Comparison of ENCODE assay signal across 8 cellular contexts in the genomic region with DNA sequence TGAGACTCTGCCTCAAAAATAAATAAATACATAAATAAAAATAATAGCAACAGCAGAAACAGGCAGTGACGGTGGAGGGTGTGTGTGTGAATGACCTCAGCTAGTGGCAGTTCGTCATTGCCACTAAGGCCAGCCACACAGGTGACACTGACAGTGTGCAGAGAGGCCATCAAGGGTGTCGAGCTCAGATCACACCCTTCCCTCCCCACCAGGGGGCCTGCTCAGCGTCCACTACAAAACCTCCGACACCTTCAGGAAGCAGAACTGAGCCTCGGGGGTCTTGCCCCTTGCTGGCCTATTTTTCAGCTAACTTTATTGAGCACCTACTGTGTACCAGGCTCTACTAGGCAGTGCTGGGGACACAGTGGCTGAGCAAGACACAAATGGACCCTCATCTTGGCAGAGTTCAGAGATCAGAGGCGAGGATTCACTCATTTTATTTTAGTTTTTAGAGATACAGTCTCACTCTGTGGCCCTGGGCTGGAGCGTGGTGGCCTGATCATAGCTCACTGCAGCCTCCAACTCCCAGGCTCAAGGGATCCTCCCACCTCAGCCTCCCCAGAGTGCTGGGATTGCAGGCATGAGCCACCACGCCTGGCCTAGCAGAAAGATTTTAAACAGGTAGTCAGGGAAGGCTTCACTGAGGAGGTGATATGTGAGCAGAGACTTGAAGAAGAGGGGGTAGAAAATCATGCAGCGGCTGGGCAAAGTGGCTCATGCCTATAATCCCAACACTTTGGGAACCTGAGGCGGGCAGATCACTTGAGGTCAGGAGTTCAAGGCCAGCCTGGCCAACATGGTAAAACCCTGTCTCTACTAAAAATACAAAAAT. TPM values are rescaled to one million over a fixed set of nuclear protein-coding genes. Genes with fewer than 3 reads are reported as not detected.
DNase-seq lines count a peak whose midpoint lies in the region; ATAC-seq and TF ChIP-seq lines count a peak whose summit lies in the region.

No MANE protein-coding gene starts in this region.

- no peaks in the 10 kb centered on the region for H3K36me3 Mint-ChIP-seq in activated CD4-positive, alpha-beta memory T cell treated with anti-CD3 and anti-CD28 coated beads for 36 hours

- H3K4me3 Mint-ChIP-seq in activated CD4-positive, alpha-beta memory T cell treated with anti-CD3 and anti-CD28 coated beads for 36 hours, result no peak overlapping the region

- CTCF ChIA-PET in BJ (lab: Yijun Ruan, JAX), result interaction anchor here (0.9 to 1.8 kb wide), 6 partner anchors 9 to 47 kb away, joined by 3 to 7 read pairs (median 5); no protein-coding TSS in a partner anchor
- CTCF ChIA-PET in activated CD4-positive, alpha-beta memory T cell treated with anti-CD3 and anti-CD28 coated beads for 36 hours (lab: Charles Lee), result interaction anchor here (0.9 to 1.3 kb wide), 4 partner anchors 13 to 47 kb away, joined by 3 to 10 read pairs (median 4); no protein-coding TSS in a partner anchor

- H3K27ac Mint-ChIP-seq in activated CD4-positive, alpha-beta memory T cell treated with anti-CD3 and anti-CD28 coated beads for 36 hours, result no peak overlapping the region

- ATAC-seq in HG02870 (IDR thresholded peaks at IDR 0.05; ENCODE audit: unreplicated experiment), result no peak

- peaks cover 17% of the 10 kb centered on the region for H3K27me3 ChIP-seq in BJ (ENCODE audit: control insufficient read depth, insufficient read depth, low read length)

- DNase-seq in BJ (ENCODE audit: low read depth) (no peak), HCEC 1CT (peak; percentile 20), left kidney (ENCODE audit: low read depth, low spot score) (peak; percentile 64), nucleus accumbens (lab: John Stamatoyannopoulos, UW) (no peak), AG08395 (ENCODE audit: low spot score) (no peak), NCI-H1436 (lab: John Stamatoyannopoulos, UW) (no peak)
- DNase-seq in activated CD4-positive, alpha-beta memory T cell treated with anti-CD3 and anti-CD28 coated beads for 36 hours, result peak; percentile 46

- H3K4me3 ChIP-seq in BJ (ENCODE audit: low read depth, low read length), result no peak overlapping the region

- TF ChIP-seq CTCF in BJ (IDR thresholded peaks at IDR 0.05; ENCODE audit: insufficient read depth, low read depth, low read length), result peak; percentile 47

- H3K27me3 Mint-ChIP-seq in activated CD4-positive, alpha-beta memory T cell treated with anti-CD3 and anti-CD28 coated beads for 36 hours, result peaks cover 54% of the 10 kb centered on the region

- no peaks in the 10 kb centered on the region for H3K9me3 Mint-ChIP-seq in activated CD4-positive, alpha-beta memory T cell treated with anti-CD3 and anti-CD28 coated beads for 36 hours

- no peaks in the 10 kb centered on the region for H3K36me3 ChIP-seq in BJ (ENCODE audit: control insufficient read depth, insufficient read depth, low read length)

- POLR2A ChIA-PET in BJ (lab: Charles Lee), result no interaction called here
- POLR2A ChIA-PET in activated CD4-positive, alpha-beta memory T cell treated with anti-CD3 and anti-CD28 coated beads for 36 hours (lab: Charles Lee), result no interaction called here

- intact Hi-C loops in activated CD4-positive, alpha-beta memory T cell treated with anti-CD3 and anti-CD28 coated beads for 36 hours (cut with micrococcal nuclease), result no loop called here

- H3K4me1 Mint-ChIP-seq in activated CD4-positive, alpha-beta memory T cell treated with anti-CD3 and anti-CD28 coated beads for 36 hours (ENCODE audit: low read depth), result no peaks in the 10 kb centered on the region

RNA-seq across cellular contexts. Expression of gene SEMA6B, which starts 30.3 kb away (rescaled TPM):
- polyA plus RNA-seq in BJ (2011; rRNA removed), result 0.11 and 0.22 TPM in 2 replicates
- polyA minus RNA-seq in BJ (2011; rRNA and poly(A)+ RNA removed), result 0.15 and 0.28 TPM in 2 replicates
- under 1 TPM in 1 of 2 experiments, not detected in 1; 0.19 TPM for total RNA-seq in activated CD4-positive, alpha-beta memory T cell treated with anti-CD3 and anti-CD28 coated beads for 36 hours

RNA-seq across cellular contexts. Expression of gene TNFAIP8L1, which starts 49.5 kb away (rescaled TPM):
- polyA plus RNA-seq in BJ (2011; rRNA removed), result 3.7 and 4.8 TPM in 2 replicates
- polyA minus RNA-seq in BJ (2011; rRNA and poly(A)+ RNA removed), result 2.8 and 3.4 TPM in 2 replicates
- 10 to 100 TPM; 17.2 to 17.4 TPM for total RNA-seq in activated CD4-positive, alpha-beta memory T cell treated with anti-CD3 and anti-CD28 coated beads for 36 hours

RNA-seq across cellular contexts. Expression of gene LRG1, which starts 50.0 kb away (rescaled TPM):
- 0.02 TPM in 1 of 2 replicates, not detected in the other for polyA plus RNA-seq in BJ (2011; rRNA removed)
- not detected in 2 replicates for polyA minus RNA-seq in BJ (2011; rRNA and poly(A)+ RNA removed)
- under 1 TPM; 0.88 to 0.92 TPM for total RNA-seq in activated CD4-positive, alpha-beta memory T cell treated with anti-CD3 and anti-CD28 coated beads for 36 hours

RNA-seq across cellular contexts. Expression of gene PLIN5, which starts 54.8 kb away (rescaled TPM):
- not detected in 2 replicates for polyA plus RNA-seq in BJ (2011; rRNA removed)
- polyA minus RNA-seq in BJ (2011; rRNA and poly(A)+ RNA removed), result not detected in 2 replicates
- total RNA-seq in activated CD4-positive, alpha-beta memory T cell treated with anti-CD3 and anti-CD28 coated beads for 36 hours, result under 1 TPM; 0.17 to 0.31 TPM

Comparison
In these comparisons a context has a peak if more than half of its experiments do, and no peak if none do; other contexts are left out.
1. DNase-seq: peak in HCEC 1CT (single experiment), activated CD4-positive, alpha-beta memory T cell treated with anti-CD3 and anti-CD28 coated beads for 36 hours (single experiment) and left kidney (single experiment); none in BJ (single experiment), nucleus accumbens (0 of 56), AG08395 (single experiment) and NCI-H1436 (single experiment).